ENCODE assay signal across 3 cellular contexts in genomic region chr11:67991347-67992121, GRCh38. TPM values are rescaled to one million over a fixed set of nuclear protein-coding genes. Genes with fewer than 3 reads are reported as not detected.
"Had no signal": no experiment of that assay in that cellular context is flagged by ENCODE, and none has a peak within 500 bp of the region (broad histone marks: within the 10 kb centered on the region; RNA-seq: fewer than 3 reads in every experiment).

No MANE protein-coding gene starts in this region.

RNA-seq across cellular contexts. Expression of gene ALDH3B1, which starts 18.6 kb away (rescaled TPM):
- total RNA-seq: activated CD4-positive, alpha-beta memory T cell treated with anti-CD3 and anti-CD28 coated beads, Interleukin-2, amount 10 ng/mL, durations not matched to agents 7 days and 5 days; activated CD8-positive, alpha-beta memory T cell treated with anti-CD3 and anti-CD28 coated beads, Interleukin-2, amount 10 ng/mL, durations not matched to agents 7 days and 5 days; activated naive CD8-positive, alpha-beta T cell treated with anti-CD3 and anti-CD28 coated beads for 36 hours had no signal
